ENCODE assay signal across 26 cellular contexts in genomic region chr11:70046089-70046488, GRCh38. TPM values are rescaled to one million over a fixed set of nuclear protein-coding genes. Genes with fewer than 3 reads are reported as not detected.
DNase-seq lines count a peak whose midpoint lies in the region; ATAC-seq, FAIRE-seq and TF ChIP-seq lines count a peak whose summit lies in the region.
"Had no signal": no experiment of that assay in that cellular context is flagged by ENCODE, and none has a peak within 500 bp of the region (broad histone marks: within the 10 kb centered on the region; RNA-seq: fewer than 3 reads in every experiment).

No MANE protein-coding gene starts in this region.

- BruUV-seq in HepG2 (replicated peaks; lab: Mats Ljungman, UMichigan), result no TSS peak

- no peaks in the 10 kb centered on the region for H3K9me3 ChIP-seq in liver (ENCODE audit: control insufficient read depth in 4 of 4, low read length in 3 of 4)
- no peaks in the 10 kb centered on the region for H3K9me3 ChIP-seq in HepG2 (ENCODE audit: low read length)
- peaks cover 0 to 31% (median 18%) of the 10 kb centered on the region in 4 donors for H3K9me3 ChIP-seq in esophagus muscularis mucosa
- H3K9me3 ChIP-seq in right lobe of liver, result peaks cover 0 to 2% (median 0%) of the 10 kb centered on the region in 4 donors
- H3K9me3 ChIP-seq: BE2C had no signal

- no peak for TF ChIP-seq RAD21 in liver (IDR thresholded peaks at IDR 0.05)
- TF ChIP-seq RAD21 in HepG2 (CRISPR knock-in tag; IDR thresholded peaks at IDR 0.05), result no peak

- TF ChIP-seq CTCF in liver (IDR thresholded peaks at IDR 0.05; ENCODE audit: low read depth, low read length, missing input control), result no peak
- no peak for TF ChIP-seq CTCF in HepG2 (CRISPR knock-in tag; IDR thresholded peaks at IDR 0.05)
- TF ChIP-seq CTCF in esophagus muscularis mucosa (IDR thresholded peaks at IDR 0.05), result no peak
- TF ChIP-seq CTCF in right lobe of liver (IDR thresholded peaks at IDR 0.05), result no peak

- H3K36me3 ChIP-seq in liver (ENCODE audit: control insufficient read depth in 4 of 4, insufficient read depth in 3 of 4, low read depth in 1 of 4, low read length in 3 of 4), result no peaks in the 10 kb centered on the region
- no peaks in the 10 kb centered on the region for H3K36me3 ChIP-seq in HepG2 (replicated peaks in 1 of 2; ENCODE audit: control insufficient read depth in 1 of 2, insufficient read depth in 2 of 2, low read length in 2 of 2)
- H3K36me3 ChIP-seq in esophagus muscularis mucosa, result no peaks in the 10 kb centered on the region
- H3K36me3 ChIP-seq in right lobe of liver, result no peaks in the 10 kb centered on the region
- H3K36me3 ChIP-seq: BE2C had no signal

- H3K79me2 ChIP-seq in HepG2 (ENCODE audit: insufficient read depth, low read length), result no peaks in the 10 kb centered on the region

- H3K27me3 ChIP-seq in liver (ENCODE audit: control insufficient read depth in 4 of 4, insufficient read depth in 4 of 4, low read length in 3 of 4) (no peaks in the 10 kb centered on the region), HepG2 (ENCODE audit: control insufficient read depth in 1 of 2, insufficient read depth in 2 of 2, low read length in 2 of 2) (peaks cover 2 to 4% of the 10 kb centered on the region in 2 experiments; a peak in 1 of 5 replicates), esophagus muscularis mucosa (peaks cover 0 to 39% (median 0%) of the 10 kb centered on the region in 4 donors), right lobe of liver (no peaks in the 10 kb centered on the region)
- H3K27me3 ChIP-seq: BLaER1 treated with 17β-estradiol and CSF1 and Interleukin-3, amounts not matched to agents 10 nM and 100 nM had no signal

- TF ChIP-seq POLR2A in HepG2 (IDR thresholded peaks at IDR 0.05; ENCODE audit: insufficient read depth in 1 of 2, low read depth in 2 of 2, low read length in 2 of 2), result no peak
- no peak for TF ChIP-seq POLR2A in esophagus muscularis mucosa (IDR thresholded peaks at IDR 0.05; ENCODE audit: low read depth)
- TF ChIP-seq POLR2A in right lobe of liver (IDR thresholded peaks at IDR 0.05), result no peak

- intact Hi-C loops in HepG2 (cut with micrococcal nuclease; ENCODE audit: unreplicated experiment) (no loop called here), esophagus muscularis mucosa (cut with DNase I) (no loop called here), right lobe of liver (cut with DNase I) (no loop called here)

- CTCF ChIA-PET in HepG2 (lab: Yijun Ruan, JAX; ENCODE audit: low intra/inter-chr PET ratio, low total read pairs), result no interaction called here

- 43% methylated on average over 3 of the region's 3 CpGs for WGBS in liver
- WGBS in HepG2 (ENCODE audit: low lambda C conversion rate), result 24% methylated on average over 3 of the region's 3 CpGs
- 90% methylated on average over 3 of the region's 3 CpGs for WGBS in esophagus muscularis mucosa
- WGBS in right lobe of liver (ENCODE audit: insufficient coverage, low coverage, low lambda C conversion rate, missing lambda C conversion rate), result 9% methylated on average over 3 of the region's 3 CpGs

- DNase-seq in HepG2 (ENCODE audit: low spot score), result no peak
- peak; percentile 72 for DNase-seq in esophagus muscularis mucosa (ENCODE audit: extremely low spot score)
- no peak for DNase-seq in right lobe of liver
- no peak for DNase-seq in HuH-7.5 (ENCODE audit: low spot score)
- no peak for DNase-seq in activated CD8-positive, alpha-beta memory T cell treated with anti-CD3 and anti-CD28 coated beads for 24 hours
- DNase-seq in nucleus accumbens (lab: John Stamatoyannopoulos, UW), result no peak
- DNase-seq: 8988T; ACHN; AML-193; BE2C; CD4-positive, alpha-beta T cell; CD8-positive, alpha-beta memory T cell; DMS 273 treated with DMSO at 0.1 percent for 48 hours; DMS79; EL; GDM1; H9 had no signal

- no peaks in the 10 kb centered on the region for H4K20me1 ChIP-seq in HepG2 (ENCODE audit: insufficient read depth, low read length)
- H4K20me1 ChIP-seq: BLaER1 treated with 17β-estradiol and CSF1 and Interleukin-3, amounts not matched to agents 10 nM and 100 nM had no signal

- no peak overlapping the region for H3K27ac ChIP-seq in liver (ENCODE audit: low read depth in 1 of 2, low read length in 2 of 2)
- H3K27ac ChIP-seq in HepG2 (ENCODE audit: extremely low read length, insufficient read depth, low read length), result no peak overlapping the region
- no peak overlapping the region for H3K27ac ChIP-seq in esophagus muscularis mucosa (replicated peaks in 1 of 4)
- H3K27ac ChIP-seq in right lobe of liver, result no peak overlapping the region
- H3K27ac ChIP-seq: A549; BLaER1 treated with 17β-estradiol and CSF1 and Interleukin-3, amounts not matched to agents 10 nM and 100 nM had no signal

- no peak overlapping the region for H3K4me2 ChIP-seq in HepG2 (ENCODE audit: low read depth, low read length)
- H3K4me2 ChIP-seq: A549; BLaER1 treated with 17β-estradiol and CSF1 and Interleukin-3, amounts not matched to agents 10 nM and 100 nM; GM23338 had no signal

- POLR2A ChIA-PET in HepG2 (lab: Yijun Ruan, JAX), result no interaction called here

- no peak for FAIRE-seq in HepG2 (lab: Jason Lieb, UNC)
- FAIRE-seq: A549, D721Med, GM12878, GM19239 had no signal

- no peak for ATAC-seq in HepG2
- peak; percentile 32 to 52 (median 41) for ATAC-seq in right lobe of liver
- ATAC-seq: A549, GM12878, GM23338, HCT116 had no signal

- in situ Hi-C loops in HepG2 (cut with HindIII; ENCODE audit: extremely low pct_ligation_motif_present, low pct_unique_long_range_greater_than_20kb), result no loop called here

- TF ChIP-seq EP300 in HepG2 (IDR thresholded peaks at IDR 0.05; ENCODE audit: low read depth in 2 of 2, low read length in 2 of 2) (no peak), HepG2 (CRISPR knock-in tag; IDR thresholded peaks at IDR 0.05; ENCODE audit: borderline replicate concordance) (no peak), esophagus muscularis mucosa (IDR thresholded peaks at IDR 0.05) (no peak)

- H3K9ac ChIP-seq in liver (ENCODE audit: low read depth in 1 of 2, low read length in 2 of 2), result no peak overlapping the region
- H3K9ac ChIP-seq in HepG2 (ENCODE audit: insufficient read depth, low read depth, low read length), result no peak overlapping the region
- H3K9ac ChIP-seq: BLaER1 treated with 17β-estradiol and CSF1 and Interleukin-3, amounts not matched to agents 10 nM and 100 nM had no signal

- no peak overlapping the region for H2AFZ ChIP-seq in HepG2 (ENCODE audit: low read length)
- H2AFZ ChIP-seq: GM23338 had no signal

- peaks cover 10 to 37% (median 33%) of the 10 kb centered on the region in 4 donors for H3K4me1 ChIP-seq in liver (ENCODE audit: control insufficient read depth in 4 of 4, insufficient read depth in 4 of 4, low read length in 3 of 4)
- H3K4me1 ChIP-seq in HepG2 (ENCODE audit: insufficient read depth, low read length), result no peaks in the 10 kb centered on the region
- no peaks in the 10 kb centered on the region for H3K4me1 ChIP-seq in esophagus muscularis mucosa
- H3K4me1 ChIP-seq in right lobe of liver, result peaks cover 0 to 49% (median 22%) of the 10 kb centered on the region in 4 donors
- H3K4me1 ChIP-seq: A549, BE2C had no signal

- H3K4me3 ChIP-seq in liver (ENCODE audit: low read depth in 1 of 3, low read length in 3 of 3) (no peak overlapping the region), HepG2 (replicated peaks in 1 of 3; ENCODE audit: insufficient read depth in 1 of 3, low read depth in 2 of 3, low read length in 3 of 3) (no peak overlapping the region), esophagus muscularis mucosa (no peak overlapping the region), right lobe of liver (no peak overlapping the region)
- H3K4me3 ChIP-seq: A549; BLaER1 treated with 17β-estradiol and CSF1 and Interleukin-3, amounts not matched to agents 10 nM and 100 nM; GM12878; GM23338 had no signal

TF ChIP-seq in liver, 16 proteins besides CTCF, POLR2A, EP300 and RAD21:
- TF ChIP-seq RXRA (IDR thresholded peaks at IDR 0.05), result no peak
- peak; percentile 44 to 55 for TF ChIP-seq HNF4A (conservative IDR thresholded peaks at IDR 0.05)
- peak; percentile 55 for TF ChIP-seq YY1 (IDR thresholded peaks at IDR 0.05)
- TF ChIP-seq JUND (IDR thresholded peaks at IDR 0.05), result no peak
- TF ChIP-seq TAF1 (conservative IDR thresholded peaks at IDR 0.05), result no peak

RNA-seq across cellular contexts. Expression of gene ANO1, which starts 32.0 kb away (rescaled TPM):
- total RNA-seq in liver (10 to 100 TPM in 1 of 2 donors, 1 to 10 TPM in 1; 7.8 to 64.8 TPM), HepG2 (2016; rRNA removed; fragmentation: Illumina TruSeq; extraction: Trizol) (not detected in 2 replicates), esophagus muscularis mucosa (100 to 1,000 TPM in 1 of 4 donors, 10 to 100 TPM in 3; 25.3 to 107 (median 48.8) TPM), right lobe of liver (100 to 1,000 TPM in 3 of 6 experiments, 10 to 100 TPM in 3; 32.1 to 292 (median 78.0) TPM)
- polyA plus RNA-seq in liver (10 to 100 TPM; 26.8 to 37.7 TPM), HepG2 (2011; rRNA removed) (not detected in 2 replicates)
- not detected in 2 replicates for total RNA-seq in HepG2 (2016; cell fraction: cytosol; rRNA removed; fragmentation: Illumina TruSeq; extraction: Trizol; ENCODE audit: low read depth)
- total RNA-seq in HepG2 (2016; cell fraction: insoluble cytoplasmic fraction; rRNA removed; fragmentation: Illumina TruSeq; extraction: Trizol), result not detected in 2 replicates
- not detected in 2 replicates for total RNA-seq in HepG2 (2016; cell fraction: membrane; rRNA removed; fragmentation: Illumina TruSeq; extraction: Trizol)
- total RNA-seq in HepG2 (2016; cell fraction: nucleus; rRNA removed; fragmentation: Illumina TruSeq; extraction: Trizol), result not detected in 2 replicates
- not detected in 2 replicates for polyA plus RNA-seq in HepG2 (2011; cell fraction: cytosol; rRNA removed)
- not detected in 2 replicates for polyA plus RNA-seq in HepG2 (2011; cell fraction: nucleus; rRNA removed)
- polyA plus RNA-seq in HepG2 (2012), result not detected in 2 replicates
- polyA plus RNA-seq in HepG2 (2016; cell fraction: cytosol; fragmentation: Illumina TruSeq; extraction: Trizol; ENCODE audit: low read depth), result not detected in 2 replicates
- not detected in 2 replicates for polyA plus RNA-seq in HepG2 (2016; cell fraction: insoluble cytoplasmic fraction; fragmentation: Illumina TruSeq; extraction: Trizol; ENCODE audit: low read depth)
- not detected in 2 replicates for polyA plus RNA-seq in HepG2 (2016; cell fraction: membrane; fragmentation: Illumina TruSeq; extraction: Trizol; ENCODE audit: low read depth)
- not detected in 2 replicates for polyA plus RNA-seq in HepG2 (2016; cell fraction: nucleus; fragmentation: Illumina TruSeq; extraction: Trizol; ENCODE audit: insufficient read depth, low read depth)
- polyA minus RNA-seq in HepG2 (2011; rRNA and poly(A)+ RNA removed; ENCODE audit: low replicate concordance), result 0.14 TPM in 1 of 2 replicates, not detected in the other
- polyA minus RNA-seq in HepG2 (2011; cell fraction: cytosol; rRNA and poly(A)+ RNA removed), result not detected in 2 replicates
- not detected in 2 replicates for polyA minus RNA-seq in HepG2 (2011; cell fraction: nucleus; rRNA and poly(A)+ RNA removed)
- total RNA-seq: CD4-positive, alpha-beta T cell; CD8-positive, alpha-beta memory T cell had no signal
- polyA plus RNA-seq: CD14-positive monocyte; CD8-positive, alpha-beta memory T cell had no signal

Comparison
In these comparisons a context has a peak if more than half of its experiments do, and no peak if none do; other contexts are left out.
1. RNA of gene ANO1, which starts 32.0 kb away (total RNA-seq): 32.1 to 292 TPM in right lobe of liver, 7.8 to 64.8 TPM in liver and 25.3 to 107 TPM in esophagus muscularis mucosa; not detected in HepG2; every median in the first group is over 4 times any median in the second.